In genomic region chr12:24960222-24960855, GRCh38 we compare ENCODE assay signal across 8 cellular contexts. TPM values are rescaled to one million over a fixed set of nuclear protein-coding genes. Genes with fewer than 3 reads are reported as not detected.
DNase-seq lines count a peak whose midpoint lies in the region; ATAC-seq and TF ChIP-seq lines count a peak whose summit lies in the region.

No MANE protein-coding gene starts in this region.

- H3K9me3 ChIP-seq in adrenal gland (replicated peaks in 1 of 3): peaks cover 0 to 4% (median 0%) of the 10 kb centered on the region in 3 donors
- H3K9me3 ChIP-seq in upper lobe of left lung: peaks cover 0 to 4% (median 3%) of the 10 kb centered on the region in 4 donors

- no peak for TF ChIP-seq POLR2A in adrenal gland (IDR thresholded peaks at IDR 0.05)
- TF ChIP-seq POLR2A in upper lobe of left lung (IDR thresholded peaks at IDR 0.05): no peak

- H3K4me1 ChIP-seq in adrenal gland (replicated peaks in 1 of 2): no peaks in the 10 kb centered on the region
- no peaks in the 10 kb centered on the region for H3K4me1 ChIP-seq in upper lobe of left lung

- no peak overlapping the region for H3K27ac ChIP-seq in adrenal gland
- no peak overlapping the region for H3K27ac ChIP-seq in upper lobe of left lung

- TF ChIP-seq CTCF in adrenal gland (IDR thresholded peaks at IDR 0.05) (peak in 5 of 6 experiments; percentile 34 to 45 (median 38)), upper lobe of left lung (IDR thresholded peaks at IDR 0.05) (peak in 5 of 6 experiments; percentile 35 to 48 (median 44))

- intact Hi-C loops in adrenal gland (cut with DNase I): no loop called here

- H3K36me3 ChIP-seq in adrenal gland (replicated peaks in 1 of 2) (no peaks in the 10 kb centered on the region), upper lobe of left lung (no peaks in the 10 kb centered on the region)

- in situ Hi-C loops in ACHN (cut with HindIII; ENCODE audit: low pct_ligation_motif_present, low pct_unique_long_range_greater_than_20kb, low sequenced_read_pairs): no loop called here

- WGBS in adrenal gland, 4 donors: 8 to 51% (median 14%) methylated on average over 1 to 2 of the region's 2 CpGs
- WGBS in upper lobe of left lung, 2 donors: 41 to 42% methylated on average over 1 to 2 of the region's 2 CpGs

- TF ChIP-seq EP300 in upper lobe of left lung (IDR thresholded peaks at IDR 0.05): no peak

- DNase-seq in ACHN: peak; percentile 77
- peak; percentile 10 for DNase-seq in NCI-H82 treated with DMSO at 0.1 percent for 48 hours (lab: John Stamatoyannopoulos, UW; ENCODE audit: unreplicated experiment)
- peak; percentile 23 to 58 (median 33) for DNase-seq in adrenal gland
- no peak for DNase-seq in left lobe of liver (ENCODE audit: low spot score)
- no peak for DNase-seq in upper lobe of left lung
- DNase-seq in GF-D8 (lab: John Stamatoyannopoulos, UW): no peak

- no peaks in the 10 kb centered on the region for H3K27me3 ChIP-seq in adrenal gland
- no peaks in the 10 kb centered on the region for H3K27me3 ChIP-seq in upper lobe of left lung

- ATAC-seq in GM18498 (IDR thresholded peaks at IDR 0.05; ENCODE audit: unreplicated experiment) (peak; percentile 85), HG02885 (IDR thresholded peaks at IDR 0.05; ENCODE audit: poor library complexity, unreplicated experiment) (peak; percentile 95), left lobe of liver (peak; percentile 72), upper lobe of left lung (ENCODE audit: low FRiP score in 2 of 2) (peak; percentile 63 to 77)

- H3K4me3 ChIP-seq in adrenal gland (no peak overlapping the region), upper lobe of left lung (no peak overlapping the region)

RNA-seq across cellular contexts. Expression of gene BCAT1, which starts 11.4 kb away (rescaled TPM):
- total RNA-seq in adrenal gland (10 to 100 TPM in 7 of 8 donors, 1 to 10 TPM in 1; 9.4 to 41.5 (median 23.6) TPM), left lobe of liver (2.8 TPM), upper lobe of left lung (100 to 1,000 TPM in 1 of 6 donors, 10 to 100 TPM in 5; 52.7 to 145 (median 72.7) TPM)
- 1 to 10 TPM; 2.1 to 7.9 (median 6.2) TPM for polyA plus RNA-seq in adrenal gland

Comparison
In these comparisons a context has a peak if more than half of its experiments do, and no peak if none do; other contexts are left out.
1. DNase-seq: peak in ACHN (single experiment), NCI-H82 treated with DMSO at 0.1 percent for 48 hours (single experiment) and adrenal gland (7 of 7); none in left lobe of liver (single experiment), upper lobe of left lung (0 of 2) and GF-D8 (single experiment).
2. Peak in every context shown above with its lines, with median percentiles within 50 percentile points of each other: ATAC-seq.